ENCODE assay signal across 1 cellular context in the genomic region with DNA sequence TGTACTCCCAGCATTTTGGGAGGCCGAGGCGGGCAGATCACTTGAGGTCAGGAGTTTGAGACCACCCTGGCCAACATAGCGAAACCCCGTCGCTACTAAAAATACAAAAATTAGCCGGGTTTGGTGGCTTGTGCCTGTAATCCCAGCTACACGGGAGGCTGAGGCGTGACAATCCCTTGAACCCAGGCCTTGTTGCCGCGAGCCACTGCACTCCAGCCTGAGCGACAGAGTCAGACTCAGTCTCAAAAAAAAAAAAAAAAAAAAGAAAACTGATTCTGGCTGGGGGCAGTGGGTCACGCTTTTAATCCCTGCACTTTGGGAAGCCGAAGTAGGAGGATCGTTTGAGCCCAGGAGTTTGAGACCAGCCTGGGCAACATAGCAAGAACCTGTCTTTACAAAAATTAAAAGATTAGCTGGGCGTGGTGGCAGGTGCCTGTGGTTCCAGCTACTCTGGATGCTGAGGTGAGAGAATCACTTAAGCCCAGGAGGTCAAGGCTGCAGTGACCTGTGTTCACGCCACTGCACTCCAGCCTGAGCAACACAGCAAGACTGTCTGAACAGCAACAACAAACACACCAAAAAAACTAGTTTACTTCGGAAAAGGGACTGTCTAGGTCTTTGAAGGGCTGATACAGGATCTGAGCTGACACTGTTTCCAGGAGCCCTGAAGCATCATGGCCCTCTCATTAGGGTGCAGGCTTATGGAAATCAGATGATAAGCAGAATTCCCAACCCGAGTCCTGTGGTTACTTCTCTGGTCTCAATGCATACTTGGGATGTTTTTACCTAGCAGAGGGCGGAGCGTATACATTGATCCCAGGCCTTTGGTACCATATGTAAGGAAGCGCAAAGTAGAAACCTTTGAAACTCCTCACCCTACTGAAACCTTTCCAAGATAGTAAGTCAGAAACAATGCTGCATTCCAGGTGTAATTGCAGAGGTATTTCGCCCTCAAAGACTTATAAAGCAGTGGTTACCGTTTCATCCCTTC.
TF ChIP-seq lines count a peak whose summit lies in the region.

No MANE protein-coding gene starts in this region.

TF ChIP-seq in GM12878, 131 proteins besides CTCF, POLR2A, EP300 and RAD21:
- TF ChIP-seq ETV6 (conservative IDR thresholded peaks at IDR 0.05 in 1 of 2, IDR thresholded peaks at IDR 0.05 in 1 of 2; ENCODE audit: borderline replicate concordance in 1 of 2, low read depth in 1 of 2) = no peak
- TF ChIP-seq MEF2A (IDR thresholded peaks at IDR 0.05; ENCODE audit: insufficient read depth, low read depth, low read length) = no peak
- TF ChIP-seq, protein P1, sequence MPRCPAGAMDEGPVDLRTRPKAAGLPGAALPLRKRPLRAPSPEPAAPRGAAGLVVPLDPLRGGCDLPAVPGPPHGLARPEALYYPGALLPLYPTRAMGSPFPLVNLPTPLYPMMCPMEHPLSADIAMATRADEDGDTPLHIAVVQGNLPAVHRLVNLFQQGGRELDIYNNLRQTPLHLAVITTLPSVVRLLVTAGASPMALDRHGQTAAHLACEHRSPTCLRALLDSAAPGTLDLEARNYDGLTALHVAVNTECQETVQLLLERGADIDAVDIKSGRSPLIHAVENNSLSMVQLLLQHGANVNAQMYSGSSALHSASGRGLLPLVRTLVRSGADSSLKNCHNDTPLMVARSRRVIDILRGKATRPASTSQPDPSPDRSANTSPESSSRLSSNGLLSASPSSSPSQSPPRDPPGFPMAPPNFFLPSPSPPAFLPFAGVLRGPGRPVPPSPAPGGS (IDR thresholded peaks at IDR 0.05; ENCODE audit: borderline replicate concordance, insufficient read depth, low read depth, low read length, poor library complexity, severe bottlenecking) = no peak
- no peak for TF ChIP-seq NFIC (IDR thresholded peaks at IDR 0.05; ENCODE audit: low read depth, low read length)
- no peak for TF ChIP-seq MTA3 (IDR thresholded peaks at IDR 0.05; ENCODE audit: borderline replicate concordance, low read length)
- TF ChIP-seq, protein P2, sequence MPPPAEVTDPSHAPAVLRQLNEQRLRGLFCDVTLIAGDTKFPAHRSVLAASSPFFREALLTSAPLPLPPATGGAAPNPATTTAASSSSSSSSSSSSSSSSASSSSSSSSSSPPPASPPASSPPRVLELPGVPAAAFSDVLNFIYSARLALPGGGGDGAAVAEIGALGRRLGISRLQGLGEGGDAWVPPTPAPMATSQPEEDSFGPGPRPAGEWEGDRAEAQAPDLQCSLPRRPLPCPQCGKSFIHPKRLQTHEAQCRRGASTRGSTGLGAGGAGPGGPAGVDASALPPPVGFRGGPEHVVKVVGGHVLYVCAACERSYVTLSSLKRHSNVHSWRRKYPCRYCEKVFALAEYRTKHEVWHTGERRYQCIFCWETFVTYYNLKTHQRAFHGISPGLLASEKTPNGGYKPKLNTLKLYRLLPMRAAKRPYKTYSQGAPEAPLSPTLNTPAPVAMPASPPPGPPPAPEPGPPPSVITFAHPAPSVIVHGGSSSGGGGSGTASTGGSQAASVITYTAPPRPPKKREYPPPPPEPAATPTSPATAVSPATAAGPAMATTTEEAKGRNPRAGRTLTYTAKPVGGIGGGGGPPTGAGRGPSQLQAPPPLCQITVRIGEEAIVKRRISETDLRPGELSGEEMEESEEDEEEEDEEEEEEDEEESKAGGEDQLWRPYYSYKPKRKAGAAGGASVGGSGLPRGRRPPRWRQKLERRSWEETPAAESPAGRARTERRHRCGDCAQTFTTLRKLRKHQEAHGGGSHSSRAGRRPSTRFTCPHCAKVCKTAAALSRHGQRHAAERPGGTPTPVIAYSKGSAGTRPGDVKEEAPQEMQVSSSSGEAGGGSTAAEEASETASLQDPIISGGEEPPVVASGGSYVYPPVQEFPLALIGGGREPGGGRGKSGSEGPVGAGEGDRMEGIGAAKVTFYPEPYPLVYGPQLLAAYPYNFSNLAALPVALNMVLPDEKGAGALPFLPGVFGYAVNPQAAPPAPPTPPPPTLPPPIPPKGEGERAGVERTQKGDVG (CRISPR knock-in tag; IDR thresholded peaks at IDR 0.05) = no peak
- no peak for TF ChIP-seq STAT3 (IDR thresholded peaks at IDR 0.05; ENCODE audit: low read depth, low read length)
